Comparison of ENCODE assay signal across 8 cellular contexts in genomic region chr12:6536894-6537579, GRCh38. TPM values are rescaled to one million over a fixed set of nuclear protein-coding genes. Genes with fewer than 3 reads are reported as not detected.
DNase-seq lines count a peak whose midpoint lies in the region; ATAC-seq, FAIRE-seq and TF ChIP-seq lines count a peak whose summit lies in the region.

No MANE protein-coding gene starts in this region.

- H3K36me3 ChIP-seq in ACC112 (ENCODE audit: insufficient read depth, low read length), result peaks cover 30% of the 10 kb centered on the region
- peaks cover 0 to 36% of the 10 kb centered on the region in 2 donors for H3K36me3 ChIP-seq in adrenal gland (replicated peaks in 1 of 2)
- peaks cover 22% of the 10 kb centered on the region for H3K36me3 ChIP-seq in mesendoderm (ENCODE audit: control insufficient read depth, insufficient read depth, low read length)

- H3K18ac ChIP-seq in mesendoderm (ENCODE audit: low read length), result no peak overlapping the region

- H3K79me1 ChIP-seq in mesendoderm (ENCODE audit: low read length), result peaks cover 2% of the 10 kb centered on the region

- CTCF ChIA-PET in HEK293T (lab: Yijun Ruan, JAX), result interaction anchor here (0.5 to 2.8 kb wide), 23 partner anchors 8 to 218 kb away, joined by 3 to 72 read pairs (median 4); partner anchors contain the start of gene VAMP1

- TF ChIP-seq CTCF in HL-60 (IDR thresholded peaks at IDR 0.05; ENCODE audit: insufficient read depth, low read length), result no peak
- no peak for TF ChIP-seq CTCF in adrenal gland (IDR thresholded peaks at IDR 0.05)

- H3K56ac ChIP-seq in mesendoderm (ENCODE audit: low read length), result peak overlapping the region; percentile 43

- H2BK5ac ChIP-seq in mesendoderm (ENCODE audit: low read length), result no peak overlapping the region

- H3K27me3 ChIP-seq in ACC112 (ENCODE audit: insufficient read depth, low read length), result no peaks in the 10 kb centered on the region
- no peaks in the 10 kb centered on the region for H3K27me3 ChIP-seq in HL-60 (ENCODE audit: insufficient read depth, poor library complexity, severe bottlenecking)
- no peaks in the 10 kb centered on the region for H3K27me3 ChIP-seq in adrenal gland
- H3K27me3 ChIP-seq in mesendoderm (ENCODE audit: insufficient read depth, low read length, poor library complexity), result no peaks in the 10 kb centered on the region

- H3K4me1 ChIP-seq in ACC112 (ENCODE audit: control insufficient read depth, insufficient read depth, low read length, unreplicated experiment) (peaks cover 26% of the 10 kb centered on the region), adrenal gland (replicated peaks in 1 of 2) (peaks cover 52 to 67% of the 10 kb centered on the region in 2 donors), mesendoderm (ENCODE audit: control insufficient read depth, low read depth, low read length) (peaks cover 16% of the 10 kb centered on the region)

- no peak overlapping the region for H4K5ac ChIP-seq in mesendoderm (ENCODE audit: low read length)

- H3K23ac ChIP-seq in mesendoderm (ENCODE audit: low read length), result no peak overlapping the region

- no peak overlapping the region for H2AK5ac ChIP-seq in mesendoderm (ENCODE audit: low read length)

- H3K4me3 ChIP-seq in ACC112 (ENCODE audit: low read depth, low read length) (peak overlapping the region; percentile 83), HL-60 (replicated peaks; ENCODE audit: insufficient read depth, low read length) (peak overlapping the region; percentile 89), adrenal gland (no peak overlapping the region), mesendoderm (ENCODE audit: low read length) (no peak overlapping the region)

- peak overlapping the region; percentile 100 for H3K9ac ChIP-seq in mesendoderm (ENCODE audit: low read length)

- no peak overlapping the region for H2AFZ ChIP-seq in ACC112 (ENCODE audit: low read length, unreplicated experiment)

- intact Hi-C loops in adrenal gland (cut with DNase I), result loop anchor here (2.0 to 10.0 kb wide), 3 partner anchors 112 to 202 kb away; no protein-coding TSS in a partner anchor

- no peak overlapping the region for H4K8ac ChIP-seq in mesendoderm (ENCODE audit: low read depth, low read length)

- no peak for FAIRE-seq in HTR-8/SVneo (lab: Jason Lieb, UNC)

- DNase-seq in HL-60 (ENCODE audit: low read depth in 1 of 2, low spot score in 1 of 2) (peak in 1 of 2 experiments; percentile 22), adrenal gland (peak in 3 of 7 donors; percentile 14 to 63 (median 36)), mesendoderm (peak; percentile 8), HTR-8/SVneo (ENCODE audit: insufficient read length, low spot score) (no peak), NCI-H345 (lab: John Stamatoyannopoulos, UW) (no peak), HEK293T (ENCODE audit: extremely low spot score) (no peak)

- H3K9me3 ChIP-seq in adrenal gland (replicated peaks in 1 of 3), result no peaks in the 10 kb centered on the region

- no peak for TF ChIP-seq POLR2A in adrenal gland (IDR thresholded peaks at IDR 0.05)

- H2BK15ac ChIP-seq in mesendoderm (replicated peaks; ENCODE audit: low read depth), result no peak overlapping the region

- H3K79me2 ChIP-seq in ACC112 (ENCODE audit: control insufficient read depth, insufficient read depth, low read length, unreplicated experiment) (peaks cover 35% of the 10 kb centered on the region), mesendoderm (ENCODE audit: control insufficient read depth, insufficient read depth, low read length) (peaks cover 25% of the 10 kb centered on the region)

- 59 to 70% (median 61%) methylated on average over 8 to 19 of the region's 19 CpGs for WGBS in adrenal gland, 4 donors
- WGBS in mesendoderm (ENCODE audit: extremely low coverage, insufficient coverage, low lambda C conversion rate), result no CpG with 5 or more reads among the region's 19 CpGs

- H3K4ac ChIP-seq in mesendoderm (ENCODE audit: low read depth, low read length), result no peak overlapping the region

- peak overlapping the region; percentile 97 for H3K27ac ChIP-seq in ACC112 (ENCODE audit: low read depth, low read length)
- peak overlapping the region; percentile 98 for H3K27ac ChIP-seq in HL-60 (replicated peaks)
- H3K27ac ChIP-seq in adrenal gland, result peak overlapping the region in 4 of 5 donors; percentile 20 to 99 (median 94)
- H3K27ac ChIP-seq in mesendoderm (ENCODE audit: low read depth, low read length), result no peak overlapping the region

- POLR2A ChIA-PET in HEK293T (lab: Yijun Ruan, JAX), result interaction anchor here (0.6 to 4.1 kb wide), 9 partner anchors 9 to 291 kb away, joined by 3 to 42 read pairs (median 4); partner anchors contain the start of genes MRPL51 and VAMP1

- no peak overlapping the region for H3K4me2 ChIP-seq in mesendoderm (ENCODE audit: low read length)

- ATAC-seq in GM21526 (IDR thresholded peaks at IDR 0.05; ENCODE audit: low FRiP score, unreplicated experiment), result no peak

- no peak overlapping the region for H2BK120ac ChIP-seq in mesendoderm (ENCODE audit: low read depth, low read length)

TF ChIP-seq in HEK293T, 16 proteins besides CTCF, POLR2A, EP300 and RAD21:
- TF ChIP-seq ARNT (IDR thresholded peaks at IDR 0.05) (no peak), LEF1 (IDR thresholded peaks at IDR 0.05; ENCODE audit: borderline replicate concordance) (no peak), SUZ12 (IDR thresholded peaks at IDR 0.05) (no peak), PKNOX1 (IDR thresholded peaks at IDR 0.05) (no peak), HDGF (IDR thresholded peaks at IDR 0.05; ENCODE audit: borderline replicate concordance) (no peak), NFRKB (IDR thresholded peaks at IDR 0.05) (no peak), ZNF384 (IDR thresholded peaks at IDR 0.05) (no peak), BHLHE40 (IDR thresholded peaks at IDR 0.05; ENCODE audit: borderline replicate concordance) (no peak), CTBP1 (IDR thresholded peaks at IDR 0.05; ENCODE audit: borderline replicate concordance) (no peak), SP1 (IDR thresholded peaks at IDR 0.05) (no peak), FOXK2 (IDR thresholded peaks at IDR 0.05) (no peak), FOXM1 (IDR thresholded peaks at IDR 0.05; ENCODE audit: borderline replicate concordance) (no peak), FOXA1 (IDR thresholded peaks at IDR 0.05) (no peak), L3MBTL2 (conservative IDR thresholded peaks at IDR 0.05) (no peak), ELF4 (IDR thresholded peaks at IDR 0.05) (no peak)
TF ChIP-seq in HEK293T: peak in this region for 0.

RNA-seq across cellular contexts. Expression of gene GAPDH, which starts 2.7 kb away (rescaled TPM):
- 1,000 to 10,000 TPM; 1,734 to 3,209 (median 2,207) TPM for total RNA-seq in adrenal gland
- polyA plus RNA-seq in adrenal gland, result 1,000 to 10,000 TPM; 1,816 to 4,338 (median 3,953) TPM
- 5,113 TPM for polyA plus RNA-seq in mesendoderm (2013, experiment 1 of 2)
- polyA plus RNA-seq in mesendoderm (2013, experiment 2 of 2), result 5,145 TPM

RNA-seq across cellular contexts. Expression of gene IFFO1, which starts 18.8 kb away (rescaled TPM):
- 10 to 100 TPM; 13.5 to 36.3 (median 28.5) TPM for total RNA-seq in adrenal gland
- 10 to 100 TPM in 2 of 3 donors, 1 to 10 TPM in 1; 8.7 to 91.0 (median 79.2) TPM for polyA plus RNA-seq in adrenal gland
- polyA plus RNA-seq in mesendoderm (2013, experiment 1 of 2), result 4.3 TPM
- 4.1 TPM for polyA plus RNA-seq in mesendoderm (2013, experiment 2 of 2)

RNA-seq across cellular contexts. Expression of gene NOP2, which starts 31.1 kb away (rescaled TPM):
- 10 to 100 TPM in 7 of 8 donors, 1 to 10 TPM in 1; 7.7 to 34.7 (median 25.1) TPM for total RNA-seq in adrenal gland
- 10 to 100 TPM; 43.2 to 95.5 (median 63.8) TPM for polyA plus RNA-seq in adrenal gland
- polyA plus RNA-seq in mesendoderm (2013, experiment 1 of 2), result 68.0 TPM
- 67.6 TPM for polyA plus RNA-seq in mesendoderm (2013, experiment 2 of 2)

RNA-seq across cellular contexts. Expression of gene NCAPD2, which starts 43.1 kb away (rescaled TPM):
- 10 to 100 TPM; 11.5 to 33.9 (median 23.7) TPM for total RNA-seq in adrenal gland
- 10 to 100 TPM in 1 of 3 donors, 1 to 10 TPM in 2; 6.6 to 10.1 (median 10.0) TPM for polyA plus RNA-seq in adrenal gland
- 52.1 TPM for polyA plus RNA-seq in mesendoderm (2013, experiment 1 of 2)
- 50.5 TPM for polyA plus RNA-seq in mesendoderm (2013, experiment 2 of 2)

RNA-seq across cellular contexts. Expression of gene MRPL51, which starts 44.0 kb away (rescaled TPM):
- 100 to 1,000 TPM in 5 of 8 donors, 10 to 100 TPM in 3; 64.7 to 221 (median 145) TPM for total RNA-seq in adrenal gland
- polyA plus RNA-seq in adrenal gland, result 100 to 1,000 TPM in 1 of 3 donors, 10 to 100 TPM in 2; 67.2 to 161 (median 83.3) TPM
- 887 TPM for polyA plus RNA-seq in mesendoderm (2013, experiment 1 of 2)
- 886 TPM for polyA plus RNA-seq in mesendoderm (2013, experiment 2 of 2)

Comparison
In these comparisons a context has a peak if more than half of its experiments do, and no peak if none do; other contexts are left out.
1. H3K4me3 ChIP-seq: peak in ACC112 (single experiment) and HL-60 (single experiment); none in adrenal gland (0 of 4) and mesendoderm (single experiment).